Comparison of ENCODE assay signal across 1 cellular context in genomic region chr20:57275334-57275733, GRCh38.
TF ChIP-seq lines count a peak whose summit lies in the region.

No MANE protein-coding gene starts in this region.

TF ChIP-seq in SK-N-SH treated with all-trans-retinoic acid at 6 μM for 48 hours, 23 proteins besides CTCF, POLR2A, EP300 and RAD21:
- TF ChIP-seq TSHZ2 (CRISPR knock-in tag; IDR thresholded peaks at IDR 0.05) = no peak
- no peak for TF ChIP-seq CSRNP3 (CRISPR knock-in tag; IDR thresholded peaks at IDR 0.05)
TF ChIP-seq in SK-N-SH treated with all-trans-retinoic acid at 6 μM for 48 hours: peak in this region for 0.
